8 cellular contexts compared by ENCODE assay signal in the genomic region with DNA sequence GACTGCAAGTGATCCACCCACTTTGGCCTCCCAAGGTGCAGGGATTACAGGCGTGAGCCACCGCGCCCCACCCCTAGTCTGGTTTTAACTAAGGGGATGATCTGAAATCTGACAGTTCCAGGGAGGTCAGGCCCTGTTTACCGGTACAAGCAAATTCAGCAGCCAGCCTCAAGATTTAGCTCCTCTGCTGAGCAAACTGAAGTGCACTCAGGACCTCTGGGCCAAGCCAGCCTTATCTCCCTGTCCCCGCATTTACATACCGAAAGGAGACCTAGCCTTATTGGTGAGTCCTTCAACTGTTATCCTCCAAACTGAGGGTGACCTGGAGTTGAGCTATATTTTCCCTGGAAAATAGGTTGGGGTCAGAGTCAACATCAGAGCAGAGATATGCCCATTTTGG. TPM values are rescaled to one million over a fixed set of nuclear protein-coding genes. Genes with fewer than 3 reads are reported as not detected.
DNase-seq lines count a peak whose midpoint lies in the region; ATAC-seq and TF ChIP-seq lines count a peak whose summit lies in the region.

No MANE protein-coding gene starts in this region.

- H3K4me2 ChIP-seq in hepatocyte: peak overlapping the region; percentile 80

- H3K36me3 Mint-ChIP-seq in activated CD4-positive, alpha-beta T cell treated with anti-CD3 and anti-CD28 coated beads for 36 hours (ENCODE audit: low read depth): peaks cover 5% of the 10 kb centered on the region
- peaks cover 5% of the 10 kb centered on the region for H3K36me3 Mint-ChIP-seq in T-helper 17 cell (ENCODE audit: low read depth)

- intact Hi-C loops in activated CD4-positive, alpha-beta T cell treated with anti-CD3 and anti-CD28 coated beads for 36 hours (cut with DNase I, micrococcal nuclease): no loop called here
- intact Hi-C loops in gastrocnemius medialis (cut with DNase I; ENCODE audit: low total_unique reads): loop anchor here (5.0 to 10.0 kb wide), 2 partner anchors 320 to 708 kb away; a partner anchor contains a TSS

- H3K4me1 ChIP-seq in hepatocyte (ENCODE audit: insufficient read depth) (peaks cover 13% of the 10 kb centered on the region), gastrocnemius medialis (peaks cover 21 to 30% of the 10 kb centered on the region in 2 donors)

- peak overlapping the region; percentile 98 for H3K27ac ChIP-seq in hepatocyte
- peak overlapping the region in 2 of 4 donors; percentile 97 to 98 for H3K27ac ChIP-seq in gastrocnemius medialis

- H3K4me3 ChIP-seq in hepatocyte (no peak overlapping the region), gastrocnemius medialis (peak overlapping the region in 3 of 4 donors; percentile 77 to 88 (median 82))

- H3K27ac Mint-ChIP-seq in activated CD4-positive, alpha-beta T cell treated with anti-CD3 and anti-CD28 coated beads for 36 hours: no peak overlapping the region
- no peak overlapping the region for H3K27ac Mint-ChIP-seq in T-helper 17 cell

- TF ChIP-seq CTCF in hepatocyte (IDR thresholded peaks at IDR 0.05; ENCODE audit: poor library complexity): no peak
- no peak for TF ChIP-seq CTCF in gastrocnemius medialis (IDR thresholded peaks at IDR 0.05 in 4 of 5, conservative IDR thresholded peaks at IDR 0.05 in 1 of 5)

- H3K9me2 ChIP-seq in hepatocyte (replicated peaks; ENCODE audit: insufficient read depth): no peaks in the 10 kb centered on the region

- H2AFZ ChIP-seq in hepatocyte: peak overlapping the region; percentile 81

- no peaks in the 10 kb centered on the region for H3K9me3 Mint-ChIP-seq in activated CD4-positive, alpha-beta T cell treated with anti-CD3 and anti-CD28 coated beads for 36 hours (ENCODE audit: low read depth)

- no peak for ATAC-seq in activated CD4-positive, alpha-beta T cell treated with anti-CD3 and anti-CD28 coated beads for 36 hours
- ATAC-seq in T-helper 17 cell (no peak), gastrocnemius medialis (no peak)

- no peak for TF ChIP-seq POLR2A in gastrocnemius medialis (IDR thresholded peaks at IDR 0.05)

- WGBS in hepatocyte (ENCODE audit: low lambda C conversion rate, missing lambda C conversion rate): 67% methylated on average over 6 of the region's 6 CpGs

- H4K20me1 ChIP-seq in hepatocyte (ENCODE audit: insufficient read depth, poor library complexity, severe bottlenecking): no peaks in the 10 kb centered on the region

- peaks cover 23% of the 10 kb centered on the region for H3K79me2 ChIP-seq in hepatocyte

- no peaks in the 10 kb centered on the region for H3K27me3 ChIP-seq in hepatocyte
- no peaks in the 10 kb centered on the region for H3K27me3 ChIP-seq in gastrocnemius medialis

- no peaks in the 10 kb centered on the region for H3K9me3 ChIP-seq in T-helper 17 cell (ENCODE audit: control insufficient read depth, low read length, poor library complexity, severe bottlenecking)
- no peaks in the 10 kb centered on the region for H3K9me3 ChIP-seq in hepatocyte (ENCODE audit: low read depth)
- H3K9me3 ChIP-seq in gastrocnemius medialis: no peaks in the 10 kb centered on the region

- POLR2A ChIA-PET in activated CD4-positive, alpha-beta T cell treated with anti-CD3 and anti-CD28 coated beads for 36 hours (lab: Charles Lee): no interaction called here

- H3K4me3 Mint-ChIP-seq in activated CD4-positive, alpha-beta T cell treated with anti-CD3 and anti-CD28 coated beads for 36 hours: peak overlapping the region; percentile 90
- H3K4me3 Mint-ChIP-seq in T-helper 17 cell: peak overlapping the region; percentile 96

- H3K36me3 ChIP-seq in hepatocyte (replicated peaks; ENCODE audit: insufficient read depth, low read depth): no peaks in the 10 kb centered on the region
- H3K36me3 ChIP-seq in gastrocnemius medialis: peaks cover 0 to 14% of the 10 kb centered on the region in 2 donors

- H3K27me3 Mint-ChIP-seq in activated CD4-positive, alpha-beta T cell treated with anti-CD3 and anti-CD28 coated beads for 36 hours: peaks cover 1% of the 10 kb centered on the region
- no peaks in the 10 kb centered on the region for H3K27me3 Mint-ChIP-seq in T-helper 17 cell

- no peak for DNase-seq in activated CD4-positive, alpha-beta T cell treated with anti-CD3 and anti-CD28 coated beads for 36 hours
- DNase-seq in activated CD4-positive, alpha-beta T cell treated with anti-CD3 and anti-CD28 coated beads, Interleukin-2, amount 50 U/mL, for 48 hours: no peak
- DNase-seq in T-helper 17 cell: no peak
- DNase-seq in hepatocyte (ENCODE audit: low spot score): no peak
- DNase-seq in gastrocnemius medialis: no peak
- no peak for DNase-seq in NCI-H2171 (lab: John Stamatoyannopoulos, UW)
- no peak for DNase-seq in T-helper 9 cell
- no peak for DNase-seq in NCI-H2227 (lab: John Stamatoyannopoulos, UW; ENCODE audit: unreplicated experiment)

- in situ Hi-C loops in gastrocnemius medialis (cut with MboI; ENCODE audit: low sequenced_read_pairs in 4 of 4): loop anchor here in 3 of 4 donors (10.0 to 25.0 kb wide), 4 partner anchors 168 to 965 kb away; a partner anchor contains a TSS

- CTCF ChIA-PET in activated CD4-positive, alpha-beta T cell treated with anti-CD3 and anti-CD28 coated beads for 36 hours (lab: Charles Lee): interaction anchor here (0.5 to 19.8 kb wide), 7 partner anchors 8 to 255 kb away, joined by 3 to 342 read pairs (median 5); a partner anchor contains a TSS

- H3K4me1 Mint-ChIP-seq in activated CD4-positive, alpha-beta T cell treated with anti-CD3 and anti-CD28 coated beads for 36 hours: peaks cover 30% of the 10 kb centered on the region
- H3K4me1 Mint-ChIP-seq in T-helper 17 cell: peaks cover 22% of the 10 kb centered on the region

RNA-seq across cellular contexts. Expression of a gene that starts 0.8 kb away (rescaled TPM):
- 10 to 100 TPM in 1 of 2 experiments, 1 to 10 TPM in 1; 8.3 to 10.5 TPM for total RNA-seq in activated CD4-positive, alpha-beta T cell treated with anti-CD3 and anti-CD28 coated beads for 36 hours
- total RNA-seq in T-helper 17 cell: 10 to 100 TPM; 12.3 to 19.0 TPM
- 30.7 and 33.9 TPM in 2 replicates for total RNA-seq in hepatocyte
- polyA plus RNA-seq in hepatocyte: 43.3 and 49.8 TPM in 2 replicates
- 10 to 100 TPM; 17.1 to 38.7 (median 27.6) TPM for total RNA-seq in gastrocnemius medialis

RNA-seq across cellular contexts. Expression of a gene that starts 8.2 kb away (rescaled TPM):
- 100 to 1,000 TPM; 265 to 302 TPM for total RNA-seq in activated CD4-positive, alpha-beta T cell treated with anti-CD3 and anti-CD28 coated beads for 36 hours
- total RNA-seq in T-helper 17 cell (10 to 100 TPM; 95.4 to 96.0 TPM), hepatocyte (327 and 358 TPM in 2 replicates), gastrocnemius medialis (100 to 1,000 TPM; 155 to 257 (median 209) TPM)
- 441 and 463 TPM in 2 replicates for polyA plus RNA-seq in hepatocyte

RNA-seq across cellular contexts. Expression of a gene that starts 46.9 kb away (rescaled TPM):
- total RNA-seq in activated CD4-positive, alpha-beta T cell treated with anti-CD3 and anti-CD28 coated beads for 36 hours: not detected
- total RNA-seq in T-helper 17 cell: not detected
- total RNA-seq in hepatocyte: 0.03 TPM in 1 of 2 replicates, not detected in the other
- not detected in 2 replicates for polyA plus RNA-seq in hepatocyte
- not detected for total RNA-seq in gastrocnemius medialis
